11 cellular contexts compared by ENCODE assay signal in the genomic region with DNA sequence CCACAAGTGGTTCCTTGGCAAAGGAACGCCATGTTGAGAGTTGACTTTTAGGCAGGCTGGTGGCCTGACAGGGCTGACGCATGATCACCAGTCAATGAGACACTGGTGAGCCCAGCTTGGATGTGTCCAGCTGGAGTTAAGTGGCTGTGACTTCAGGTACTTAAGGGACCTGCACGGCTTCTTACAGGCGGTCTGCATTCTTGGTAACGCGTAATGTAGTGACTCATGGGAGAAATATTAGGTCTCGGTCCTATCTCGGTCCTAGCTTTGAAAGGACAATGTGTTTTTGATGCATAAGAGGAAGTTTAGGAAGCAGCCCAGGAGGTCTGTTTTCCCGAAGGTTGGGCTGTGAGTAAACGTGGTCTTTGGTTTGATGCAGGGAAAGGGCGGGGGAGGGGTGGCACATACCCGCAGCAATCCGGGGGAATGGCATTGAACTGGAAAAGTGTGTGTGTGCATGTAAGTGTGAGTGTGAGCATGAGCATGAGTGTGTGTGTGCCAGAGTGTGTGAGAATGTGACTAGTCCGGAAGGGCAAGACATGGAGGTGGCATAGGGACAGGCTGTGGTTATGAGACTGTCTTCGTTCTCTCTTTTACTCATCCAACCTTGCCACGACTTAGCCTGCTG. TPM values are rescaled to one million over a fixed set of nuclear protein-coding genes. Genes with fewer than 3 reads are reported as not detected.
A peak's percentile ranks its signal among the peaks of the same experiment; 100 is the strongest.
DNase-seq lines count a peak whose midpoint lies in the region; ATAC-seq and TF ChIP-seq lines count a peak whose summit lies in the region.
"Had no signal": no experiment of that assay in that cellular context is flagged by ENCODE, and none has a peak within 500 bp of the region (broad histone marks: within the 10 kb centered on the region; RNA-seq: fewer than 3 reads in every experiment).

No MANE protein-coding gene starts in this region.

- H2AFZ ChIP-seq in SK-N-SH (ENCODE audit: low read depth) (peak overlapping the region; percentile 18; the same call in 1 of the 2 replicates), hepatocyte (no peak overlapping the region), GM23248 (no peak overlapping the region)

- H3K27me3 ChIP-seq in SK-N-SH (ENCODE audit: insufficient read depth), result peaks cover 22% of the 10 kb centered on the region; the same call in 1 of the 2 replicates
- peaks cover 16% of the 10 kb centered on the region for H3K27me3 ChIP-seq in hepatocyte
- H3K27me3 ChIP-seq in GM23248 (replicated peaks; ENCODE audit: insufficient read depth), result peaks cover 8% of the 10 kb centered on the region; the same call in 1 of the 2 replicates

- H3F3A ChIP-seq in SK-N-SH (replicated peaks; ENCODE audit: insufficient read depth) (no peaks in the 10 kb centered on the region), GM23248 (ENCODE audit: insufficient read depth) (peaks cover 7% of the 10 kb centered on the region; the same call in 1 of the 2 replicates)

- H3K27ac Mint-ChIP-seq in activated naive CD8-positive, alpha-beta T cell treated with anti-CD3 and anti-CD28 coated beads, Interleukin-2, amount 50 U/mL, for 24 hours, result no peak overlapping the region
- H3K27ac Mint-ChIP-seq in activated naive CD8-positive, alpha-beta T cell treated with anti-CD3 and anti-CD28 coated beads for 36 hours, result no peak overlapping the region
- peak overlapping the region; percentile 31 for H3K27ac Mint-ChIP-seq in type B pancreatic cell

- no peak overlapping the region for H3K4me3 Mint-ChIP-seq in activated naive CD8-positive, alpha-beta T cell treated with anti-CD3 and anti-CD28 coated beads, Interleukin-2, amount 50 U/mL, for 24 hours
- H3K4me3 Mint-ChIP-seq in activated naive CD8-positive, alpha-beta T cell treated with anti-CD3 and anti-CD28 coated beads for 36 hours, result no peak overlapping the region
- H3K4me3 Mint-ChIP-seq in type B pancreatic cell, result no peak overlapping the region

- no peaks in the 10 kb centered on the region for H3K36me3 Mint-ChIP-seq in activated naive CD8-positive, alpha-beta T cell treated with anti-CD3 and anti-CD28 coated beads, Interleukin-2, amount 50 U/mL, for 24 hours (ENCODE audit: low read depth)
- no peaks in the 10 kb centered on the region for H3K36me3 Mint-ChIP-seq in activated naive CD8-positive, alpha-beta T cell treated with anti-CD3 and anti-CD28 coated beads for 36 hours
- H3K36me3 Mint-ChIP-seq in type B pancreatic cell, result no peaks in the 10 kb centered on the region

- H3K4me1 ChIP-seq in SK-N-SH (ENCODE audit: control insufficient read depth in 1 of 2, insufficient read depth in 2 of 2, low read depth in 1 of 2, low read length in 1 of 2) (peaks cover 11 to 12% of the 10 kb centered on the region in 2 experiments; a peak in 2 of 4 replicates), hepatocyte (ENCODE audit: insufficient read depth) (peaks cover 9% of the 10 kb centered on the region), GM23248 (ENCODE audit: insufficient read depth) (peaks cover 10% of the 10 kb centered on the region; the same call in 1 of the 2 replicates)

- H3K4me2 ChIP-seq in SK-N-SH (peak overlapping the region; percentile 33), hepatocyte (peak overlapping the region; percentile 22), GM23248 (ENCODE audit: unreplicated experiment) (no peak overlapping the region)

- DNase-seq in activated naive CD8-positive, alpha-beta T cell treated with anti-CD3 and anti-CD28 coated beads, Interleukin-2, amount 50 U/mL, for 24 hours, result no peak
- no peak for DNase-seq in activated naive CD8-positive, alpha-beta T cell treated with anti-CD3 and anti-CD28 coated beads for 36 hours
- no peak for DNase-seq in SK-N-SH
- DNase-seq in hepatocyte (ENCODE audit: low spot score), result peak; percentile 58
- no peak for DNase-seq in type B pancreatic cell (ENCODE audit: extremely low spot score, unreplicated experiment)
- no peak for DNase-seq in GM23248
- DNase-seq: effector memory CD4-positive, alpha-beta T cell; NCI-H345 had no signal

- no peaks in the 10 kb centered on the region for H3K9me3 ChIP-seq in SK-N-SH
- no peaks in the 10 kb centered on the region for H3K9me3 ChIP-seq in hepatocyte (ENCODE audit: low read depth)
- H3K9me3 ChIP-seq in GM23248 (ENCODE audit: low read depth), result no peaks in the 10 kb centered on the region

- POLR2A ChIA-PET in SK-N-SH (lab: Yijun Ruan, JAX), result no interaction called here

- H4K20me1 ChIP-seq in SK-N-SH (ENCODE audit: insufficient read depth) (no peaks in the 10 kb centered on the region), hepatocyte (ENCODE audit: insufficient read depth, poor library complexity, severe bottlenecking) (no peaks in the 10 kb centered on the region), GM23248 (ENCODE audit: insufficient read depth) (no peaks in the 10 kb centered on the region)

- peak in 1 of 2 experiments; percentile 21; a peak in 1 of 4 replicates for TF ChIP-seq EP300 in SK-N-SH (IDR thresholded peaks at IDR 0.05; ENCODE audit: borderline replicate concordance in 1 of 2, low read depth in 1 of 2, low read length in 1 of 2)

- H3K9ac ChIP-seq in SK-N-SH, result no peak overlapping the region
- H3K9ac ChIP-seq in GM23248, result no peak overlapping the region

- H3K4me1 Mint-ChIP-seq in activated naive CD8-positive, alpha-beta T cell treated with anti-CD3 and anti-CD28 coated beads, Interleukin-2, amount 50 U/mL, for 24 hours, result peaks cover 4% of the 10 kb centered on the region
- H3K4me1 Mint-ChIP-seq in activated naive CD8-positive, alpha-beta T cell treated with anti-CD3 and anti-CD28 coated beads for 36 hours, result no peaks in the 10 kb centered on the region
- H3K4me1 Mint-ChIP-seq in type B pancreatic cell (ENCODE audit: unreplicated experiment), result peaks cover 10% of the 10 kb centered on the region

- ATAC-seq in activated naive CD8-positive, alpha-beta T cell treated with anti-CD3 and anti-CD28 coated beads, Interleukin-2, amount 50 U/mL, for 24 hours, result peak; percentile 48
- ATAC-seq in GM18907 (IDR thresholded peaks at IDR 0.05; ENCODE audit: unreplicated experiment), result no peak
- no peak for ATAC-seq in HG02981 (IDR thresholded peaks at IDR 0.05; ENCODE audit: unreplicated experiment)
- ATAC-seq: left lobe of liver had no signal

- no peaks in the 10 kb centered on the region for H3K36me3 ChIP-seq in SK-N-SH (replicated peaks in 1 of 2; ENCODE audit: control insufficient read depth in 1 of 2, insufficient read depth in 2 of 2, low read length in 1 of 2)
- no peaks in the 10 kb centered on the region for H3K36me3 ChIP-seq in hepatocyte (replicated peaks; ENCODE audit: insufficient read depth, low read depth)
- H3K36me3 ChIP-seq in GM23248 (ENCODE audit: low read depth), result no peaks in the 10 kb centered on the region

- TF ChIP-seq CTCF in SK-N-SH (IDR thresholded peaks at IDR 0.05), result no peak
- no peak for TF ChIP-seq CTCF in hepatocyte (IDR thresholded peaks at IDR 0.05; ENCODE audit: poor library complexity)
- no peak for TF ChIP-seq CTCF in type B pancreatic cell (conservative IDR thresholded peaks at IDR 0.05)

- no peak for TF ChIP-seq RAD21 in SK-N-SH (IDR thresholded peaks at IDR 0.05; ENCODE audit: low read length)

- H3K9me2 ChIP-seq in SK-N-SH (no peaks in the 10 kb centered on the region), hepatocyte (replicated peaks; ENCODE audit: insufficient read depth) (no peaks in the 10 kb centered on the region), GM23248 (ENCODE audit: insufficient read depth) (no peaks in the 10 kb centered on the region)

- in situ Hi-C loops in GM23248 (cut with MboI), result no loop called here

- H3K4me3 ChIP-seq in SK-N-SH (ENCODE audit: low read depth in 2 of 2, low read length in 1 of 2) (no peak overlapping the region), hepatocyte (no peak overlapping the region), GM23248 (no peak overlapping the region)

- H3K9me3 Mint-ChIP-seq in activated naive CD8-positive, alpha-beta T cell treated with anti-CD3 and anti-CD28 coated beads, Interleukin-2, amount 50 U/mL, for 24 hours, result no peaks in the 10 kb centered on the region
- no peaks in the 10 kb centered on the region for H3K9me3 Mint-ChIP-seq in activated naive CD8-positive, alpha-beta T cell treated with anti-CD3 and anti-CD28 coated beads for 36 hours
- H3K9me3 Mint-ChIP-seq in type B pancreatic cell, result no peaks in the 10 kb centered on the region

- 39% methylated on average over 15 of the region's 16 CpGs for WGBS in SK-N-SH (ENCODE audit: low lambda C conversion rate)
- WGBS in hepatocyte (ENCODE audit: low lambda C conversion rate, missing lambda C conversion rate), result 35% methylated on average over 16 of the region's 16 CpGs
- WGBS in GM23248 (ENCODE audit: low coverage in 1 of 2, low lambda C conversion rate in 2 of 2, missing lambda C conversion rate in 2 of 2), 2 experiments, result 64 to 69% methylated on average over 16 of the region's 16 CpGs

- CTCF ChIA-PET in SK-N-SH (lab: Yijun Ruan, JAX), result interaction anchor here (0.6 kb wide), 2 partner anchors 366 to 490 kb away, joined by 3 read pairs; no protein-coding TSS in a partner anchor

- no peak overlapping the region for H3K27ac ChIP-seq in SK-N-SH (ENCODE audit: low read depth in 2 of 2, low read length in 1 of 2)
- peak overlapping the region; percentile 47 for H3K27ac ChIP-seq in hepatocyte
- H3K27ac ChIP-seq in GM23248, result no peak overlapping the region

- no peaks in the 10 kb centered on the region for H3K79me2 ChIP-seq in SK-N-SH (ENCODE audit: insufficient read depth)
- H3K79me2 ChIP-seq in hepatocyte, result no peaks in the 10 kb centered on the region
- no peaks in the 10 kb centered on the region for H3K79me2 ChIP-seq in GM23248 (ENCODE audit: insufficient read depth)

- H3K27me3 Mint-ChIP-seq in activated naive CD8-positive, alpha-beta T cell treated with anti-CD3 and anti-CD28 coated beads, Interleukin-2, amount 50 U/mL, for 24 hours, result peaks cover 4% of the 10 kb centered on the region
- H3K27me3 Mint-ChIP-seq in activated naive CD8-positive, alpha-beta T cell treated with anti-CD3 and anti-CD28 coated beads for 36 hours, result peaks cover 18% of the 10 kb centered on the region
- peaks cover 32% of the 10 kb centered on the region for H3K27me3 Mint-ChIP-seq in type B pancreatic cell

TF ChIP-seq in SK-N-SH, 30 proteins besides CTCF, POLR2A, EP300 and RAD21 (continues in another document):
- TF ChIP-seq, protein P1, sequence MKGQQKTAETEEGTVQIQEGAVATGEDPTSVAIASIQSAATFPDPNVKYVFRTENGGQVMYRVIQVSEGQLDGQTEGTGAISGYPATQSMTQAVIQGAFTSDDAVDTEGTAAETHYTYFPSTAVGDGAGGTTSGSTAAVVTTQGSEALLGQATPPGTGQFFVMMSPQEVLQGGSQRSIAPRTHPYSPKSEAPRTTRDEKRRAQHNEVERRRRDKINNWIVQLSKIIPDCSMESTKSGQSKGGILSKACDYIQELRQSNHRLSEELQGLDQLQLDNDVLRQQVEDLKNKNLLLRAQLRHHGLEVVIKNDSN (IDR thresholded peaks at IDR 0.05; ENCODE audit: borderline replicate concordance, low read depth), result no peak

RNA-seq across cellular contexts. Expression of a gene that starts 55.3 kb away (rescaled TPM):
- total RNA-seq in activated naive CD8-positive, alpha-beta T cell treated with anti-CD3 and anti-CD28 coated beads for 36 hours, result 1 to 10 TPM; 3.8 to 4.1 TPM
- polyA plus RNA-seq in SK-N-SH (2012; rRNA removed) (1.8 and 2.4 TPM in 2 replicates), hepatocyte (24.9 and 29.7 TPM in 2 replicates), GM23248 (2016; fragmentation: Nextera tagmentation; extraction: Ambion mirVana) (8.0 and 8.8 TPM in 2 replicates)
- polyA plus RNA-seq in SK-N-SH (2012; cell fraction: cytosol; rRNA removed), result 1.2 and 2.0 TPM in 2 replicates
- polyA plus RNA-seq in SK-N-SH (2012; cell fraction: nucleus; rRNA removed), result 4.3 and 4.7 TPM in 2 replicates
- total RNA-seq in hepatocyte (18.9 and 20.3 TPM in 2 replicates), type B pancreatic cell (ENCODE audit: low replicate concordance) (9.3 and 13.9 TPM in 2 replicates)
- total RNA-seq in GM23248 (2014; rRNA removed; shearing (Covaris generic)), result 19.0 and 23.0 TPM in 2 replicates
